ENCODE assay signal across 1 cellular context in the genomic region with DNA sequence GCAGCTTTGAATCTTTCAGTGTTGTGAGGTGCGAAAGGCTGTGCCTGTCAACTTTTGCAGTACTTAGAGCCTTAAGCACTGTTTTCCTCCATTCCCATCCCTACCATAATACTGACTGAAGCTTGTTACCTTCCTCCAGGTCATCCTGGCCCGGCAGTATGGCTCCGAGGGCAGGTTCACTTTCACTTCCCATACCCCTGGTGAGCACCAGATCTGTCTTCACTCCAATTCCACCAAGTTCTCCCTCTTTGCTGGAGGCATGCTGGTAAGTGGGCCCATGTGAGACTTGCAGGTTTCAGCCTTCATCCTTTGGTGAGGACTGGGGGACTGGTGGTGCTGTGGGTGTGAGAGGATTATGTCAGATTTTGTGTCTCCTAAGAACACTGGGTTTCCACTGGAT.
TF ChIP-seq lines count a peak whose summit lies in the region.

No MANE protein-coding gene starts in this region.

TF ChIP-seq in K562, 482 proteins besides CTCF, POLR2A, EP300 and RAD21:
- TF ChIP-seq, protein P1, sequence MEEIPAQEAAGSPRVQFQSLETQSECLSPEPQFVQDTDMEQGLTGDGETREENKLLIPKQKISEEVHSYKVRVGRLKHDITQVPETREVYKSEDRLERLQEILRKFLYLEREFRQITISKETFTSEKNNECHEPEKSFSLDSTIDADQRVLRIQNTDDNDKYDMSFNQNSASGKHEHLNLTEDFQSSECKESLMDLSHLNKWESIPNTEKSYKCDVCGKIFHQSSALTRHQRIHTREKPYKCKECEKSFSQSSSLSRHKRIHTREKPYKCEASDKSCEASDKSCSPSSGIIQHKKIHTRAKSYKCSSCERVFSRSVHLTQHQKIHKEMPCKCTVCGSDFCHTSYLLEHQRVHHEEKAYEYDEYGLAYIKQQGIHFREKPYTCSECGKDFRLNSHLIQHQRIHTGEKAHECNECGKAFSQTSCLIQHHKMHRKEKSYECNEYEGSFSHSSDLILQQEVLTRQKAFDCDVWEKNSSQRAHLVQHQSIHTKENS (CRISPR knock-in tag; IDR thresholded peaks at IDR 0.05): no peak
- no peak for TF ChIP-seq PRMT5 (CRISPR knock-in tag; IDR thresholded peaks at IDR 0.05)
- TF ChIP-seq ARNT (IDR thresholded peaks at IDR 0.05): no peak
- TF ChIP-seq ZNF133 (CRISPR knock-in tag; IDR thresholded peaks at IDR 0.05): no peak
- no peak for TF ChIP-seq ZNF561 (CRISPR knock-in tag; conservative IDR thresholded peaks at IDR 0.05)
- no peak for TF ChIP-seq ZNF212 (CRISPR knock-in tag; IDR thresholded peaks at IDR 0.05)
- no peak for TF ChIP-seq POLR2AphosphoS5 (IDR thresholded peaks at IDR 0.05; ENCODE audit: control insufficient read depth, insufficient read depth, low read depth, low read length)
- TF ChIP-seq ZNF184 (CRISPR knock-in tag; IDR thresholded peaks at IDR 0.05): no peak
- no peak for TF ChIP-seq KLF10 (CRISPR knock-in tag; IDR thresholded peaks at IDR 0.05)
- TF ChIP-seq, protein P2, sequence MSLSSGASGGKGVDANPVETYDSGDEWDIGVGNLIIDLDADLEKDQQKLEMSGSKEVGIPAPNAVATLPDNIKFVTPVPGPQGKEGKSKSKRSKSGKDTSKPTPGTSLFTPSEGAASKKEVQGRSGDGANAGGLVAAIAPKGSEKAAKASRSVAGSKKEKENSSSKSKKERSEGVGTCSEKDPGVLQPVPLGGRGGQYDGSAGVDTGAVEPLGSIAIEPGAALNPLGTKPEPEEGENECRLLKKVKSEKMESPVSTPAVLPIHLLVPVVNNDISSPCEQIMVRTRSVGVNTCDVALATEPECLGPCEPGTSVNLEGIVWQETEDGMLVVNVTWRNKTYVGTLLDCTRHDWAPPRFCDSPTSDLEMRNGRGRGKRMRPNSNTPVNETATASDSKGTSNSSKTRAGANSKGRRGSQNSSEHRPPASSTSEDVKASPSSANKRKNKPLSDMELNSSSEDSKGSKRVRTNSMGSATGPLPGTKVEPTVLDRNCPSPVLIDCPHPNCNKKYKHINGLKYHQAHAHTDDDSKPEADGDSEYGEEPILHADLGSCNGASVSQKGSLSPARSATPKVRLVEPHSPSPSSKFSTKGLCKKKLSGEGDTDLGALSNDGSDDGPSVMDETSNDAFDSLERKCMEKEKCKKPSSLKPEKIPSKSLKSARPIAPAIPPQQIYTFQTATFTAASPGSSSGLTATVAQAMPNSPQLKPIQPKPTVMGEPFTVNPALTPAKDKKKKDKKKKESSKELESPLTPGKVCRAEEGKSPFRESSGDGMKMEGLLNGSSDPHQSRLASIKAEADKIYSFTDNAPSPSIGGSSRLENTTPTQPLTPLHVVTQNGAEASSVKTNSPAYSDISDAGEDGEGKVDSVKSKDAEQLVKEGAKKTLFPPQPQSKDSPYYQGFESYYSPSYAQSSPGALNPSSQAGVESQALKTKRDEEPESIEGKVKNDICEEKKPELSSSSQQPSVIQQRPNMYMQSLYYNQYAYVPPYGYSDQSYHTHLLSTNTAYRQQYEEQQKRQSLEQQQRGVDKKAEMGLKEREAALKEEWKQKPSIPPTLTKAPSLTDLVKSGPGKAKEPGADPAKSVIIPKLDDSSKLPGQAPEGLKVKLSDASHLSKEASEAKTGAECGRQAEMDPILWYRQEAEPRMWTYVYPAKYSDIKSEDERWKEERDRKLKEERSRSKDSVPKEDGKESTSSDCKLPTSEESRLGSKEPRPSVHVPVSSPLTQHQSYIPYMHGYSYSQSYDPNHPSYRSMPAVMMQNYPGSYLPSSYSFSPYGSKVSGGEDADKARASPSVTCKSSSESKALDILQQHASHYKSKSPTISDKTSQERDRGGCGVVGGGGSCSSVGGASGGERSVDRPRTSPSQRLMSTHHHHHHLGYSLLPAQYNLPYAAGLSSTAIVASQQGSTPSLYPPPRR (CRISPR knock-in tag; IDR thresholded peaks at IDR 0.05; ENCODE audit: borderline replicate concordance): no peak
- TF ChIP-seq PHF21A (IDR thresholded peaks at IDR 0.05; ENCODE audit: borderline replicate concordance, low read depth): no peak
- no peak for TF ChIP-seq ZC3H4 (CRISPR knock-in tag; IDR thresholded peaks at IDR 0.05; ENCODE audit: borderline replicate concordance)
- no peak for TF ChIP-seq TARDBP (IDR thresholded peaks at IDR 0.05)
- no peak for TF ChIP-seq ZNF12 (CRISPR knock-in tag; IDR thresholded peaks at IDR 0.05)
TF ChIP-seq in K562: peak in this region for 0.
